In genomic region chr17:3990391-3991127, GRCh38 we compare ENCODE assay signal across 22 cellular contexts. TPM values are rescaled to one million over a fixed set of nuclear protein-coding genes. Genes with fewer than 3 reads are reported as not detected.
DNase-seq lines count a peak whose midpoint lies in the region; ATAC-seq, FAIRE-seq and TF ChIP-seq lines count a peak whose summit lies in the region.
"Had no signal": no experiment of that assay in that cellular context is flagged by ENCODE, and none has a peak within 500 bp of the region (broad histone marks: within the 10 kb centered on the region; RNA-seq: fewer than 3 reads in every experiment).

No MANE protein-coding gene starts in this region.

- H3K4me2 ChIP-seq in H9 (ENCODE audit: insufficient read depth, insufficient read length, low read length) (no peak overlapping the region), K562 (ENCODE audit: insufficient read depth, low read length) (no peak overlapping the region)
- H3K4me2 ChIP-seq: smooth muscle cell had no signal

- no peak for FAIRE-seq in K562 (lab: Jason Lieb, UNC)
- FAIRE-seq in kidney (lab: Jason Lieb, UNC) = no peak
- FAIRE-seq: endothelial cell of umbilical vein had no signal

- BruUV-seq in Calu3 (replicated peaks; lab: Mats Ljungman, UMichigan) (no TSS peak), K562 (replicated peaks; lab: Mats Ljungman, UMichigan) (no TSS peak)

- no peak for TF ChIP-seq CTCF in Calu3 (IDR thresholded peaks at IDR 0.05; ENCODE audit: unreplicated experiment)
- TF ChIP-seq CTCF in H9 (conservative IDR thresholded peaks at IDR 0.05) = no peak
- no peak for TF ChIP-seq CTCF in K562 (IDR thresholded peaks at IDR 0.05 in 2 of 3, conservative IDR thresholded peaks at IDR 0.05 in 1 of 3; ENCODE audit: insufficient read depth in 2 of 3, low read depth in 1 of 3, low read length in 3 of 3)
- no peak for TF ChIP-seq CTCF in kidney (IDR thresholded peaks at IDR 0.05; ENCODE audit: borderline replicate concordance, extremely low read depth, insufficient read depth)
- TF ChIP-seq CTCF in uterus (IDR thresholded peaks at IDR 0.05) = no peak
- TF ChIP-seq CTCF in heart left ventricle (IDR thresholded peaks at IDR 0.05) = no peak

- H3K23me2 ChIP-seq in H9 (ENCODE audit: insufficient read length, low read depth, low read length, poor library complexity, severe bottlenecking) = no peaks in the 10 kb centered on the region

- H3K79me2 ChIP-seq in H9 (ENCODE audit: insufficient read depth, low read length) (no peaks in the 10 kb centered on the region), K562 (ENCODE audit: control insufficient read depth, insufficient read depth, low read length) (no peaks in the 10 kb centered on the region)

- in situ Hi-C loops in K562 (cut with MboI) = no loop called here

- TF ChIP-seq POLR2A in K562 (conservative IDR thresholded peaks at IDR 0.05) (no peak), uterus (IDR thresholded peaks at IDR 0.05) (no peak), heart left ventricle (IDR thresholded peaks at IDR 0.05) (no peak)

- H3K27ac Mint-ChIP-seq in Calu3 (ENCODE audit: unreplicated experiment) (peak overlapping the region; percentile 51), H9 (0 out of 7 replicates have a peak overlapping the region, but pooled peaks of 1 of the 3 experiments have one; percentile 32)
- H3K27ac Mint-ChIP-seq: activated naive CD4-positive, alpha-beta T cell treated with anti-CD3 and anti-CD28 coated beads, Interleukin-2, amount 50 U/mL, for 72 hours; CD14-positive monocyte; naive B cell; stimulated activated effector memory CD8-positive, alpha-beta T cell treated with anti-CD3 and anti-CD28 coated beads, Interleukin-12 subunit alpha, Interleukin-12 subunit beta, amount 100 ng/mL, for 72 hours; T-helper 2 cell treated with Interferon-gamma antibody and Interleukin-4, amounts not matched to agents 5 μg/mL and 100 μg/mL, for 36 hours had no signal

- H3K9me3 Mint-ChIP-seq in Calu3 (ENCODE audit: low read depth, unreplicated experiment) (no peaks in the 10 kb centered on the region), H9 (peaks cover 0 to 3% of the 10 kb centered on the region in 2 experiments; a peak in 3 of 5 replicates)
- H3K9me3 Mint-ChIP-seq: activated naive CD4-positive, alpha-beta T cell treated with anti-CD3 and anti-CD28 coated beads, Interleukin-2, amount 50 U/mL, for 72 hours; stimulated activated effector memory CD8-positive, alpha-beta T cell treated with anti-CD3 and anti-CD28 coated beads, Interleukin-12 subunit alpha, Interleukin-12 subunit beta, amount 100 ng/mL, for 72 hours; T-helper 2 cell treated with Interferon-gamma antibody and Interleukin-4, amounts not matched to agents 5 μg/mL and 100 μg/mL, for 36 hours had no signal

- H3K14ac ChIP-seq in H9 (ENCODE audit: insufficient read depth, low read length) = no peak overlapping the region

- H3K27ac ChIP-seq in H9 (ENCODE audit: insufficient read length, low read depth, low read length) (no peak overlapping the region), K562 (ENCODE audit: extremely low read depth, low read depth, low read length) (no peak overlapping the region), kidney (ENCODE audit: low read depth in 2 of 2, low read length in 2 of 2) (no peak overlapping the region), uterus (no peak overlapping the region), heart left ventricle (peak overlapping the region in 3 of 12 donors; percentile 2 to 43 (median 13))
- H3K27ac ChIP-seq: Peyer's patch had no signal

- H3K9ac ChIP-seq in H9 (ENCODE audit: extremely low read depth, insufficient read length, low read length) = no peak overlapping the region
- no peak overlapping the region for H3K9ac ChIP-seq in K562 (ENCODE audit: insufficient read depth in 1 of 2, low read depth in 2 of 2, low read length in 2 of 2)
- H3K9ac ChIP-seq in kidney (ENCODE audit: low read length in 2 of 2) = no peak overlapping the region

- H2BK120ac ChIP-seq in H9 (ENCODE audit: low read depth, low read length, poor library complexity, severe bottlenecking) = no peak overlapping the region

- POLR2A ChIA-PET in K562 (lab: Yijun Ruan, JAX) = no interaction called here

- CTCF ChIA-PET in Calu3 (lab: Charles Lee) = interaction anchor here (0.6 to 1.6 kb wide), 3 partner anchors 9 to 28 kb away, joined by 3 to 6 read pairs (median 3); no protein-coding TSS in a partner anchor
- CTCF ChIA-PET in K562 (lab: Yijun Ruan, JAX; ENCODE audit: low intra/inter-chr PET ratio) = no interaction called here

- H3K27me3 ChIP-seq in H9 (ENCODE audit: insufficient read depth, low read length) (no peaks in the 10 kb centered on the region), K562 (ENCODE audit: control insufficient read depth in 2 of 2, insufficient read depth in 2 of 2, low read length in 2 of 2) (no peaks in the 10 kb centered on the region), uterus (no peaks in the 10 kb centered on the region), heart left ventricle (peaks cover 0 to 5% (median 0%) of the 10 kb centered on the region in 9 donors)
- H3K27me3 ChIP-seq: Peyer's patch had no signal

- H3K9me3 ChIP-seq in H9 (ENCODE audit: control insufficient read depth, low read depth, low read length) = no peaks in the 10 kb centered on the region
- no peaks in the 10 kb centered on the region for H3K9me3 ChIP-seq in K562 (replicated peaks; ENCODE audit: control insufficient read depth, insufficient read depth, low read depth, low read length)
- H3K9me3 ChIP-seq in kidney (ENCODE audit: control insufficient read depth in 1 of 2, low read length in 2 of 2) = peaks cover 0 to 2% of the 10 kb centered on the region in 2 donors
- no peaks in the 10 kb centered on the region for H3K9me3 ChIP-seq in uterus
- H3K9me3 ChIP-seq in heart left ventricle = peaks cover 0 to 10% (median 0%) of the 10 kb centered on the region in 12 donors
- H3K9me3 ChIP-seq: Peyer's patch had no signal

- H3K23ac ChIP-seq in H9 (ENCODE audit: insufficient read length, low read depth, low read length) = no peak overlapping the region

- WGBS in H9 (ENCODE audit: extremely low coverage, insufficient read length, low lambda C conversion rate) = no CpG with 5 or more reads among the region's 12 CpGs
- 78% methylated on average over 11 of the region's 12 CpGs for WGBS in K562 (ENCODE audit: insufficient coverage, low coverage, missing lambda C conversion rate)
- WGBS in heart left ventricle, 4 donors = 95 to 96% (median 95%) methylated on average over 12 of the region's 12 CpGs

- H3K9me1 ChIP-seq in K562 (ENCODE audit: control insufficient read depth, insufficient read depth, low read length) = no peaks in the 10 kb centered on the region

- no peak overlapping the region for H2AK5ac ChIP-seq in H9 (ENCODE audit: insufficient read length, low read length)

- no peak overlapping the region for H4K5ac ChIP-seq in H9 (ENCODE audit: insufficient read length, low read depth, low read length)

- DNase-seq in Calu3 = no peak
- peak; percentile 22 for DNase-seq in H9
- DNase-seq in K562 (ENCODE audit: extremely low read depth in 1 of 4, low spot score in 3 of 4) = no peak
- DNase-seq in kidney = peak; percentile 17
- no peak for DNase-seq in uterus
- no peak for DNase-seq in CD1c-positive myeloid dendritic cell (ENCODE audit: extremely low spot score)
- DNase-seq in heart left ventricle = no peak
- DNase-seq: activated CD4-positive, alpha-beta T cell treated with anti-CD3 and anti-CD28 coated beads, Interleukin-2, amount 10 ng/mL, durations not matched to agents 7 days and 5 days; central memory CD4-positive, alpha-beta T cell; naive B cell; NCI-H1092; NCI-H187; NCI-H524 treated with DMSO at 0.1 percent for 48 hours; stimulated activated CD4-positive, alpha-beta T cell treated with anti-CD3 and anti-CD28 coated beads, Interleukin-2, amount 100 ng/mL, for 24 hours; substantia nigra had no signal

- no peak overlapping the region for H3K18ac ChIP-seq in H9 (ENCODE audit: insufficient read length, low read depth, low read length)

- H2BK20ac ChIP-seq in H9 (ENCODE audit: low read depth, low read length, poor library complexity, severe bottlenecking) = no peak overlapping the region

- no peak for TF ChIP-seq EP300 in K562 (IDR thresholded peaks at IDR 0.05; ENCODE audit: low read length)

- H2AFZ ChIP-seq in H9 (ENCODE audit: low read length) = no peak overlapping the region
- H2AFZ ChIP-seq in K562 (ENCODE audit: low read depth, low read length) = no peak overlapping the region

- intact Hi-C loops in Calu3 (cut with micrococcal nuclease; ENCODE audit: unreplicated experiment) = no loop called here
- intact Hi-C loops in K562 (cut with micrococcal nuclease) = no loop called here
- intact Hi-C loops in kidney (cut with DNase I) = no loop called here
- intact Hi-C loops in uterus (cut with DNase I; ENCODE audit: low total_unique reads) = no loop called here
- intact Hi-C loops in heart left ventricle (cut with DNase I) = no loop called here

- H3K27me3 Mint-ChIP-seq in Calu3 (ENCODE audit: unreplicated experiment) = peaks cover 27% of the 10 kb centered on the region
- peaks cover 7% of the 10 kb centered on the region for H3K27me3 Mint-ChIP-seq in H9 (ENCODE audit: low read depth)
- H3K27me3 Mint-ChIP-seq: naive B cell had no signal

- H3K4me3 Mint-ChIP-seq in Calu3 (ENCODE audit: low read depth, unreplicated experiment) (peak overlapping the region; percentile 52), H9 (no peak overlapping the region)
- H3K4me3 Mint-ChIP-seq: activated CD4-positive, alpha-beta T cell treated with anti-CD3 and anti-CD28 coated beads, Interleukin-2, amount 10 ng/mL, durations not matched to agents 7 days and 5 days; naive B cell; stimulated activated effector memory CD8-positive, alpha-beta T cell treated with anti-CD3 and anti-CD28 coated beads, Interleukin-12 subunit alpha, Interleukin-12 subunit beta, amount 100 ng/mL, for 72 hours; T-helper 2 cell treated with Interferon-gamma antibody and Interleukin-4, amounts not matched to agents 5 μg/mL and 100 μg/mL, for 36 hours had no signal

- no peak overlapping the region for H4K91ac ChIP-seq in H9 (ENCODE audit: insufficient read length, low read depth, low read length)

- no peak overlapping the region for H2BK5ac ChIP-seq in H9 (ENCODE audit: insufficient read length, low read length)

- H4K8ac ChIP-seq in H9 (replicated peaks; ENCODE audit: insufficient read length, low read depth, low read length) = no peak overlapping the region

- H3K36me3 Mint-ChIP-seq in Calu3 (ENCODE audit: insufficient read depth, unreplicated experiment) (peaks cover 6% of the 10 kb centered on the region), H9 (ENCODE audit: insufficient read depth in 1 of 3, low read depth in 3 of 3) (no peaks in the 10 kb centered on the region)
- H3K36me3 Mint-ChIP-seq: activated naive CD4-positive, alpha-beta T cell treated with anti-CD3 and anti-CD28 coated beads, Interleukin-2, amount 50 U/mL, for 72 hours; CD14-positive monocyte; stimulated activated effector memory CD8-positive, alpha-beta T cell treated with anti-CD3 and anti-CD28 coated beads, Interleukin-12 subunit alpha, Interleukin-12 subunit beta, amount 100 ng/mL, for 72 hours had no signal

- ATAC-seq in K562 (no peak), heart left ventricle (no peak)
- ATAC-seq: activated naive CD4-positive, alpha-beta T cell treated with anti-CD3 and anti-CD28 coated beads, Interleukin-2, amount 50 U/mL, for 72 hours; stimulated activated effector memory CD8-positive, alpha-beta T cell treated with anti-CD3 and anti-CD28 coated beads, Interleukin-12 subunit alpha, Interleukin-12 subunit beta, amount 100 ng/mL, for 72 hours had no signal

- H3K36me3 ChIP-seq in K562 (ENCODE audit: control insufficient read depth, insufficient read depth, low read length) = no peaks in the 10 kb centered on the region
- no peaks in the 10 kb centered on the region for H3K36me3 ChIP-seq in kidney (ENCODE audit: control insufficient read depth in 1 of 2, insufficient read depth in 2 of 2, low read length in 2 of 2)
- no peaks in the 10 kb centered on the region for H3K36me3 ChIP-seq in uterus
- H3K36me3 ChIP-seq in heart left ventricle = no peaks in the 10 kb centered on the region
- H3K36me3 ChIP-seq: Peyer's patch had no signal

- H2BK15ac ChIP-seq in H9 (ENCODE audit: low read depth, low read length) = no peak overlapping the region

- H3K4me3 ChIP-seq in K562 (no peak overlapping the region), kidney (ENCODE audit: low read length in 2 of 2) (no peak overlapping the region), uterus (no peak overlapping the region), heart left ventricle (no peak overlapping the region)
- H3K4me3 ChIP-seq: Peyer's patch, smooth muscle cell had no signal

- no peak overlapping the region for H2BK12ac ChIP-seq in H9 (ENCODE audit: insufficient read length, low read depth, low read length)

- H4K20me1 ChIP-seq in H9 (ENCODE audit: control insufficient read depth, insufficient read depth, insufficient read length) = no peaks in the 10 kb centered on the region
- no peaks in the 10 kb centered on the region for H4K20me1 ChIP-seq in K562 (replicated peaks; ENCODE audit: control insufficient read depth, insufficient read depth, low read length)

- H3K56ac ChIP-seq in H9 (ENCODE audit: insufficient read length, low read depth, low read length) = no peak overlapping the region

- no peaks in the 10 kb centered on the region for H3K79me1 ChIP-seq in H9 (ENCODE audit: insufficient read depth, low read depth, low read length, poor library complexity, severe bottlenecking)

- TF ChIP-seq RAD21 in K562 (CRISPR knock-in tag; conservative IDR thresholded peaks at IDR 0.05 in 1 of 2, IDR thresholded peaks at IDR 0.05 in 1 of 2) = no peak

- H3K4ac ChIP-seq in H9 (ENCODE audit: low read depth, low read length) = no peak overlapping the region

- H3K4me1 Mint-ChIP-seq in Calu3 (ENCODE audit: low read depth, unreplicated experiment) = peaks cover 10% of the 10 kb centered on the region
- H3K4me1 Mint-ChIP-seq in H9 = peaks cover 12 to 22% of the 10 kb centered on the region in 2 experiments; a peak in 3 of 4 replicates
- H3K4me1 Mint-ChIP-seq: activated CD4-positive, alpha-beta T cell treated with anti-CD3 and anti-CD28 coated beads, Interleukin-2, amount 10 ng/mL, durations not matched to agents 7 days and 5 days; stimulated activated effector memory CD8-positive, alpha-beta T cell treated with anti-CD3 and anti-CD28 coated beads, Interleukin-12 subunit alpha, Interleukin-12 subunit beta, amount 100 ng/mL, for 72 hours had no signal

- H3T11ph ChIP-seq in H9 (ENCODE audit: low read length) = no peak overlapping the region

- H3K4me1 ChIP-seq in H9 (ENCODE audit: insufficient read depth, low read length) (peaks cover 2% of the 10 kb centered on the region; the same call in 1 of the 2 replicates), K562 (replicated peaks in 1 of 2; ENCODE audit: control insufficient read depth in 2 of 2, insufficient read depth in 2 of 2, low read length in 2 of 2) (peaks cover 0 to 22% of the 10 kb centered on the region in 2 experiments; a peak in 4 of 5 replicates), kidney (ENCODE audit: control insufficient read depth in 1 of 2, insufficient read depth in 1 of 2, low read depth in 1 of 2, low read length in 2 of 2) (peaks cover 4 to 13% of the 10 kb centered on the region in 2 donors), uterus (no peaks in the 10 kb centered on the region), heart left ventricle (peaks cover 0 to 38% (median 18%) of the 10 kb centered on the region in 12 donors)

RNA-seq across cellular contexts. Expression of gene ATP2A3, which starts 26.3 kb away (rescaled TPM):
- total RNA-seq in Calu3 (2022) (4.5 and 4.8 TPM in 2 replicates), H9 (2021) (13.3 and 14.6 TPM in 2 replicates), K562 (2014; rRNA removed) (41.2 and 50.7 TPM in 2 replicates), K562 (2014; rRNA removed; fragmentation: Illumina TruSeq; extraction: Trizol) (9.0 and 9.2 TPM in 2 replicates), K562 (2015; rRNA removed; fragmentation: Illumina TruSeq; extraction: Trizol) (16.9 TPM in 2 replicates), K562 (2021) (79.7 and 103 TPM in 2 replicates), kidney (52.1 TPM), uterus (10 to 100 TPM in 3 of 4 donors, 1 to 10 TPM in 1; 5.7 to 33.6 (median 17.5) TPM), heart left ventricle (10 to 100 TPM in 1 of 9 donors, 1 to 10 TPM in 8; 3.3 to 19.7 (median 7.0) TPM)
- 198 and 586 TPM in 2 replicates for total RNA-seq in K562 (2011; cell fraction: chromatin; rRNA removed; ENCODE audit: low replicate concordance)
- total RNA-seq in K562 (2011; cell fraction: nucleolus; rRNA removed) = 353 and 436 TPM in 2 replicates
- 289 and 326 TPM in 2 replicates for total RNA-seq in K562 (2011; cell fraction: nucleoplasm; rRNA removed)
- polyA plus RNA-seq in K562 (2011; rRNA removed) (42.6 and 65.4 TPM in 2 replicates), K562 (2014; fragmentation: Illumina TruSeq; extraction: Trizol) (31.3 and 65.0 TPM in 2 replicates), K562 (2014; fragmentation: Nextera tagmentation; extraction: Ambion mirVana) (under 1 TPM; 0.65 to 0.66 TPM), K562 (2014; rRNA removed) (54.5 and 66.9 TPM in 2 replicates), kidney (ENCODE audit: insufficient read depth, low read depth, low replicate concordance) (9.4 TPM), heart left ventricle (10 to 100 TPM in 1 of 2 donors, 1 to 10 TPM in 1; 5.1 to 21.8 TPM)
- 45.9 and 88.8 TPM in 2 replicates for polyA plus RNA-seq in K562 (2011; cell fraction: cytosol; rRNA removed)
- 230 and 368 TPM in 2 replicates for polyA plus RNA-seq in K562 (2011; cell fraction: nucleus; rRNA removed)
- 77.5 and 466 TPM in 2 replicates for polyA plus RNA-seq in K562 (2012)
- 33.8 and 63.1 TPM in 2 replicates for polyA minus RNA-seq in K562 (2011; rRNA and poly(A)+ RNA removed)
- 71.3 and 83.9 TPM in 2 replicates for polyA minus RNA-seq in K562 (2011; cell fraction: cytosol; rRNA and poly(A)+ RNA removed)
- 85.0 and 89.2 TPM in 2 replicates for polyA minus RNA-seq in K562 (2011; cell fraction: nucleus; rRNA and poly(A)+ RNA removed)

Comparison
In these comparisons a context has a peak if more than half of its experiments do, and no peak if none do; other contexts are left out.
1. DNase-seq: peak in H9 (single experiment) and kidney (single experiment); none in Calu3 (single experiment), K562 (0 of 4), uterus (0 of 2), CD1c-positive myeloid dendritic cell (single experiment) and heart left ventricle (0 of 5).